In the genomic region with DNA sequence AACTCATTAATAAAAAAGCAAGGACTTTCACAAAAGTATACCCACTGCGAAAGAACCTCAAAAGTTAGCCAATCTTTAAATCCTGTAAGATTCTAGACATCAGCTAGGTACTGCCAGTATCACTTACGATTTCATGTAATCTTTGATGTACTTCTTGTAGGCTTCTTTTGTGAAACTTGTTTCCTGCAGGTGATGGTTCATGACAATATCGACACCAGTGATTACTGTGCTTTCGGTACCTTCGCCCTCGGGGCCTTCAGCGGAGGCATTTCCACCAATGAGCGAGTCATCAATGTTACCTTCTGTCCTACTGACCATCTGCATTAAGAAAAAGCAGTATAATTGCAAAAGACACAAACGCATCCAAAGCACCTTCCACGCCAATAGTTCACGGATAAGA, we compare ENCODE assay signal across 8 cellular contexts. TPM values are rescaled to one million over a fixed set of nuclear protein-coding genes. Genes with fewer than 3 reads are reported as not detected.
DNase-seq lines count a peak whose midpoint lies in the region; ATAC-seq, FAIRE-seq and TF ChIP-seq lines count a peak whose summit lies in the region.

No MANE protein-coding gene starts in this region.

- no peak for ATAC-seq in CD4-positive, alpha-beta T cell (ENCODE audit: poor library complexity)
- ATAC-seq in T-cell (replicated peaks in 1 of 4) (no peak), pancreas (no peak), GM19395 (IDR thresholded peaks at IDR 0.05; ENCODE audit: unreplicated experiment) (no peak), HG02938 (IDR thresholded peaks at IDR 0.05; ENCODE audit: unreplicated experiment) (no peak)

- H3K9ac ChIP-seq in endodermal cell (ENCODE audit: extremely low read depth, low read length, poor library complexity, severe bottlenecking) = peak overlapping the region; percentile 98

- 24 to 34% methylated on average over 9 to 11 of the region's 11 CpGs for WGBS in endodermal cell (ENCODE audit: insufficient coverage in 1 of 2, insufficient read length in 1 of 2), 2 experiments
- 3 to 4% methylated on average over 11 of the region's 11 CpGs for WGBS in pancreas, 2 donors

- no peak for TF ChIP-seq CTCF in CD4-positive, alpha-beta T cell (IDR thresholded peaks at IDR 0.05)
- TF ChIP-seq CTCF in endodermal cell (conservative IDR thresholded peaks at IDR 0.05) (no peak), pancreas (IDR thresholded peaks at IDR 0.05) (no peak), D721Med (IDR thresholded peaks at IDR 0.05; ENCODE audit: insufficient read depth, missing control alignments) (no peak)

- peak in 3 of 10 experiments; percentile 7 to 17 (median 12) for DNase-seq in CD4-positive, alpha-beta T cell
- DNase-seq in T-cell (peak in 7 of 34 experiments; percentile 11 to 25 (median 21)), endodermal cell (no peak), pancreas (no peak), D721Med (ENCODE audit: insufficient read length, low spot score) (no peak), DMS 273 (lab: John Stamatoyannopoulos, UW; ENCODE audit: unreplicated experiment) (no peak)

- H3K36me3 ChIP-seq in endodermal cell (ENCODE audit: control insufficient read depth, insufficient read depth, low read length) = peaks cover 61% of the 10 kb centered on the region
- H3K36me3 ChIP-seq in pancreas = peaks cover 9 to 50% (median 23%) of the 10 kb centered on the region in 3 donors

- H3K27ac ChIP-seq in CD4-positive, alpha-beta T cell (ENCODE audit: low read depth, low read length) = peak overlapping the region; percentile 100
- H3K27ac ChIP-seq in endodermal cell (ENCODE audit: low read depth, low read length) (peak overlapping the region; percentile 98), pancreas (peak overlapping the region in 3 of 4 donors; percentile 100)

- FAIRE-seq in pancreas (lab: Jason Lieb, UNC) (no peak), D721Med (lab: Jason Lieb, UNC) (no peak)

- H3K27ac Mint-ChIP-seq in CD4-positive, alpha-beta T cell = peak overlapping the region; percentile 84
- H3K27ac Mint-ChIP-seq in T-cell (peak overlapping the region; percentile 96 to 99), endodermal cell (peak overlapping the region; percentile 100)

- H3K27me3 Mint-ChIP-seq in CD4-positive, alpha-beta T cell = no peaks in the 10 kb centered on the region
- H3K27me3 Mint-ChIP-seq in T-cell = no peaks in the 10 kb centered on the region
- H3K27me3 Mint-ChIP-seq in endodermal cell (ENCODE audit: insufficient read depth) = no peaks in the 10 kb centered on the region

- intact Hi-C loops in CD4-positive, alpha-beta T cell (cut with DNase I, micrococcal nuclease) = loop anchor here (1.0 to 10.0 kb wide), 9 partner anchors 29 to 845 kb away; a partner anchor contains a TSS
- intact Hi-C loops in pancreas (cut with DNase I) = no loop called here

- peaks cover 78% of the 10 kb centered on the region for H3K4me1 Mint-ChIP-seq in CD4-positive, alpha-beta T cell (ENCODE audit: low read depth)
- H3K4me1 Mint-ChIP-seq in T-cell (peaks cover 72 to 75% (median 73%) of the 10 kb centered on the region in 3 donors), endodermal cell (peaks cover 34% of the 10 kb centered on the region)

- no peaks in the 10 kb centered on the region for H3K9me3 Mint-ChIP-seq in CD4-positive, alpha-beta T cell
- no peaks in the 10 kb centered on the region for H3K9me3 Mint-ChIP-seq in T-cell
- H3K9me3 Mint-ChIP-seq in endodermal cell = no peaks in the 10 kb centered on the region

- H3K4me1 ChIP-seq in endodermal cell (ENCODE audit: control insufficient read depth, insufficient read depth, low read length) (no peaks in the 10 kb centered on the region), pancreas (peaks cover 24 to 48% (median 29%) of the 10 kb centered on the region in 3 donors)

- H3K27me3 ChIP-seq in CD4-positive, alpha-beta T cell (ENCODE audit: control insufficient read depth, insufficient read depth, low read length) = no peaks in the 10 kb centered on the region
- no peaks in the 10 kb centered on the region for H3K27me3 ChIP-seq in endodermal cell (ENCODE audit: control insufficient read depth, insufficient read depth, low read length, poor library complexity, severe bottlenecking)
- H3K27me3 ChIP-seq in pancreas = no peaks in the 10 kb centered on the region

- peak overlapping the region; percentile 99 for H3K4me3 Mint-ChIP-seq in CD4-positive, alpha-beta T cell
- peak overlapping the region; percentile 96 to 98 (median 98) for H3K4me3 Mint-ChIP-seq in T-cell
- peak overlapping the region; percentile 97 for H3K4me3 Mint-ChIP-seq in endodermal cell

- CTCF ChIA-PET in CD4-positive, alpha-beta T cell (lab: Charles Lee) = interaction anchor here (0.7 to 3.7 kb wide), 9 partner anchors 8 to 150 kb away, joined by 3 to 18 read pairs (median 6); a partner anchor contains a TSS
- CTCF ChIA-PET in T-cell (lab: Charles Lee) = interaction anchor here (0.9 to 1.2 kb wide), 3 partner anchors 32 to 124 kb away, joined by 3 to 9 read pairs (median 4); no protein-coding TSS in a partner anchor

- H3K4me3 ChIP-seq in endodermal cell (ENCODE audit: low read length) = peak overlapping the region; percentile 100
- H3K4me3 ChIP-seq in pancreas = peak overlapping the region; percentile 77 to 99 (median 89)

- H3K9me3 ChIP-seq in CD4-positive, alpha-beta T cell (ENCODE audit: control insufficient read depth, low read length) = no peaks in the 10 kb centered on the region
- H3K9me3 ChIP-seq in endodermal cell (ENCODE audit: control insufficient read depth, low read length) = no peaks in the 10 kb centered on the region
- no peaks in the 10 kb centered on the region for H3K9me3 ChIP-seq in pancreas

- peaks cover 76% of the 10 kb centered on the region for H3K36me3 Mint-ChIP-seq in CD4-positive, alpha-beta T cell (ENCODE audit: low read depth)
- H3K36me3 Mint-ChIP-seq in T-cell (peaks cover 53% of the 10 kb centered on the region), endodermal cell (ENCODE audit: low read depth) (peaks cover 63% of the 10 kb centered on the region)

- POLR2A ChIA-PET in CD4-positive, alpha-beta T cell (lab: Charles Lee) = interaction anchor here (1.2 to 4.3 kb wide), 15 partner anchors 9 to 219 kb away, joined by 3 to 81 read pairs (median 8); a partner anchor contains a TSS
- POLR2A ChIA-PET in T-cell (lab: Charles Lee) = interaction anchor here in 1 of 2 donors (0.6 to 2.5 kb wide), 3 partner anchors 28 to 767 kb away, joined by 3 to 12 read pairs (median 3); no protein-coding TSS in a partner anchor

RNA-seq across cellular contexts. Expression of a gene that starts 1.1 kb away (rescaled TPM):
- 1,000 to 10,000 TPM; 8,742 to 8,834 TPM for total RNA-seq in CD4-positive, alpha-beta T cell
- total RNA-seq in T-cell (1,000 to 10,000 TPM; 6,680 to 8,997 (median 7,956) TPM), endodermal cell (1,000 to 10,000 TPM; 2,192 to 2,586 TPM), pancreas (1,000 to 10,000 TPM; 2,995 to 3,873 (median 3,563) TPM)
- 1,898 TPM for polyA plus RNA-seq in endodermal cell (2013, experiment 1 of 2)
- 1,873 TPM for polyA plus RNA-seq in endodermal cell (2013, experiment 2 of 2)
- 1,000 to 10,000 TPM; 3,587 to 4,358 TPM for polyA plus RNA-seq in pancreas

Comparison
In these comparisons a context has a peak if more than half of its experiments do, and no peak if none do; other contexts are left out.
1. intact Hi-C loops: an anchor here in CD4-positive, alpha-beta T cell (1.0 to 10.0 kb wide); none called in pancreas.